ENCODE assay signal across 11 cellular contexts in the genomic region with DNA sequence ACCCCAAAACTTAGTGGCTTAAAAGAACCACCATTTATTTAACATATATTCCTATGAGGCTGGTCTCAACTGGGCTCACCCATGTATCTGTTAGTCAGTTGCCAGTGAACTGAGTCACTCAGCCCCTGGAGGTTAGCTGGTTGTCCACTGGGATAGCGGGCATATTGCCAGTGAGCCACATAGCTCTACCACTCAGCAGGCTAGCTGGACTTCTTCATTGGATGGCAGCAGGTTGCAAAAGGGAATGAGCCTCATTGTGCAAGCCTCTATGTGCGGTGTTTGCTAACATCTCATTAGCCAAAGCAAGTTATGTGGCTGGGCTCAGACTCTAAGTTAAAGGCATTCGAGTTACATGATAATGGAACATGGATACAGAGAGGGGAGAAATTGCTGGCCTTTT. TPM values are rescaled to one million over a fixed set of nuclear protein-coding genes. Genes with fewer than 3 reads are reported as not detected.
DNase-seq lines count a peak whose midpoint lies in the region; ATAC-seq and TF ChIP-seq lines count a peak whose summit lies in the region.
"Had no signal": no experiment of that assay in that cellular context is flagged by ENCODE, and none has a peak within 500 bp of the region (broad histone marks: within the 10 kb centered on the region; RNA-seq: fewer than 3 reads in every experiment).

No MANE protein-coding gene starts in this region.

- H3K27me3 Mint-ChIP-seq in activated CD4-positive, alpha-beta T cell treated with anti-CD3 and anti-CD28 coated beads, Interleukin-2, amount 10 ng/mL, durations not matched to agents 24 days and 14 days: peaks cover 3% of the 10 kb centered on the region
- H3K27me3 Mint-ChIP-seq: type B pancreatic cell had no signal

- H3K27me3 ChIP-seq in foreskin keratinocyte: no peaks in the 10 kb centered on the region
- no peaks in the 10 kb centered on the region for H3K27me3 ChIP-seq in upper lobe of right lung

- H3K27ac ChIP-seq in foreskin keratinocyte: no peak overlapping the region
- H3K27ac ChIP-seq in upper lobe of right lung: no peak overlapping the region
- H3K27ac ChIP-seq: SK-N-MC had no signal

- intact Hi-C loops in activated CD4-positive, alpha-beta T cell treated with anti-CD3 and anti-CD28 coated beads, Interleukin-2, amount 10 ng/mL, durations not matched to agents 24 days and 14 days (cut with micrococcal nuclease): no loop called here
- intact Hi-C loops in upper lobe of right lung (cut with DNase I): no loop called here

- peaks cover 3% of the 10 kb centered on the region for H3K4me1 Mint-ChIP-seq in activated CD4-positive, alpha-beta T cell treated with anti-CD3 and anti-CD28 coated beads, Interleukin-2, amount 10 ng/mL, durations not matched to agents 24 days and 14 days
- H3K4me1 Mint-ChIP-seq: nephron progenitor cell had no signal

- H3K9me3 ChIP-seq in upper lobe of right lung: no peaks in the 10 kb centered on the region

- no peak for TF ChIP-seq CTCF in foreskin keratinocyte (conservative IDR thresholded peaks at IDR 0.05)
- TF ChIP-seq CTCF in upper lobe of right lung (IDR thresholded peaks at IDR 0.05): no peak

- H3K27ac Mint-ChIP-seq in activated CD4-positive, alpha-beta T cell treated with anti-CD3 and anti-CD28 coated beads, Interleukin-2, amount 10 ng/mL, durations not matched to agents 24 days and 14 days: no peak overlapping the region
- H3K27ac Mint-ChIP-seq: nephron progenitor cell, type B pancreatic cell had no signal

- ATAC-seq in foreskin keratinocyte (peak; percentile 71), upper lobe of right lung (peak; percentile 92), GM21737 (IDR thresholded peaks at IDR 0.05; ENCODE audit: unreplicated experiment) (no peak), GM18502 (IDR thresholded peaks at IDR 0.05; ENCODE audit: poor library complexity, unreplicated experiment) (no peak)

- H3K9me3 Mint-ChIP-seq in activated CD4-positive, alpha-beta T cell treated with anti-CD3 and anti-CD28 coated beads, Interleukin-2, amount 10 ng/mL, durations not matched to agents 24 days and 14 days: no peaks in the 10 kb centered on the region
- H3K9me3 Mint-ChIP-seq: type B pancreatic cell had no signal

- peaks cover 1% of the 10 kb centered on the region for H3K36me3 Mint-ChIP-seq in activated CD4-positive, alpha-beta T cell treated with anti-CD3 and anti-CD28 coated beads, Interleukin-2, amount 10 ng/mL, durations not matched to agents 24 days and 14 days (ENCODE audit: low read depth)

- DNase-seq in activated CD4-positive, alpha-beta T cell treated with anti-CD3 and anti-CD28 coated beads, Interleukin-2, amount 10 ng/mL, durations not matched to agents 24 days and 14 days: peak; percentile 49
- no peak for DNase-seq in activated CD4-positive, alpha-beta T cell treated with anti-CD3 and anti-CD28 coated beads, Interleukin-2, amount 50 U/mL, for 48 hours
- DNase-seq in RPMI7951 (ENCODE audit: low read depth) (peak; percentile 98), foreskin keratinocyte (peak; percentile 14 to 63), upper lobe of right lung (peak; percentile 73), dermis blood vessel endothelial cell (no peak)
- DNase-seq: nephron progenitor cell had no signal

- no peaks in the 10 kb centered on the region for H3K36me3 ChIP-seq in upper lobe of right lung

- H3K4me3 Mint-ChIP-seq in activated CD4-positive, alpha-beta T cell treated with anti-CD3 and anti-CD28 coated beads, Interleukin-2, amount 10 ng/mL, durations not matched to agents 24 days and 14 days: no peak overlapping the region
- H3K4me3 Mint-ChIP-seq: nephron progenitor cell, type B pancreatic cell had no signal

- H3K4me1 ChIP-seq in foreskin keratinocyte (no peaks in the 10 kb centered on the region), upper lobe of right lung (peaks cover 8% of the 10 kb centered on the region)

- H3K4me3 ChIP-seq in upper lobe of right lung: no peak overlapping the region
- H3K4me3 ChIP-seq: SK-N-MC had no signal

RNA-seq across cellular contexts. Expression of a gene that starts 8.5 kb away (rescaled TPM):
- 2.0 and 2.1 TPM in 2 replicates for total RNA-seq in activated CD4-positive, alpha-beta T cell treated with anti-CD3 and anti-CD28 coated beads, Interleukin-2, amount 10 ng/mL, durations not matched to agents 24 days and 14 days
- total RNA-seq in RPMI7951 (2014; rRNA removed; shearing (Covaris generic)): 37.7 and 38.5 TPM in 2 replicates
- total RNA-seq in foreskin keratinocyte (5.0 and 10.9 TPM in 2 replicates), upper lobe of right lung (24.6 TPM), dermis blood vessel endothelial cell (35.4 and 49.2 TPM in 2 replicates)
- polyA plus RNA-seq in foreskin keratinocyte: 4.6 and 8.4 TPM in 2 replicates

RNA-seq across cellular contexts. Expression of a gene that starts 8.7 kb away (rescaled TPM):
- 19.3 and 21.4 TPM in 2 replicates for total RNA-seq in activated CD4-positive, alpha-beta T cell treated with anti-CD3 and anti-CD28 coated beads, Interleukin-2, amount 10 ng/mL, durations not matched to agents 24 days and 14 days
- total RNA-seq in RPMI7951 (2014; rRNA removed; shearing (Covaris generic)): 35.1 and 35.3 TPM in 2 replicates
- total RNA-seq in foreskin keratinocyte (16.3 and 18.4 TPM in 2 replicates), upper lobe of right lung (15.2 TPM), dermis blood vessel endothelial cell (29.6 and 34.0 TPM in 2 replicates)
- polyA plus RNA-seq in foreskin keratinocyte: 13.0 and 16.1 TPM in 2 replicates

Comparison
In these comparisons a context has a peak if more than half of its experiments do, and no peak if none do; other contexts are left out.
1. DNase-seq: peak in activated CD4-positive, alpha-beta T cell treated with anti-CD3 and anti-CD28 coated beads, Interleukin-2, amount 10 ng/mL, durations not matched to agents 24 days and 14 days (single experiment), RPMI7951 (single experiment), foreskin keratinocyte (2 of 2) and upper lobe of right lung (single experiment); none in activated CD4-positive, alpha-beta T cell treated with anti-CD3 and anti-CD28 coated beads, Interleukin-2, amount 50 U/mL, for 48 hours (0 of 2) and dermis blood vessel endothelial cell (single experiment).
2. ATAC-seq: peak in foreskin keratinocyte (single experiment) and upper lobe of right lung (single experiment); none in GM21737 (single experiment) and GM18502 (single experiment).